In the genomic region with DNA sequence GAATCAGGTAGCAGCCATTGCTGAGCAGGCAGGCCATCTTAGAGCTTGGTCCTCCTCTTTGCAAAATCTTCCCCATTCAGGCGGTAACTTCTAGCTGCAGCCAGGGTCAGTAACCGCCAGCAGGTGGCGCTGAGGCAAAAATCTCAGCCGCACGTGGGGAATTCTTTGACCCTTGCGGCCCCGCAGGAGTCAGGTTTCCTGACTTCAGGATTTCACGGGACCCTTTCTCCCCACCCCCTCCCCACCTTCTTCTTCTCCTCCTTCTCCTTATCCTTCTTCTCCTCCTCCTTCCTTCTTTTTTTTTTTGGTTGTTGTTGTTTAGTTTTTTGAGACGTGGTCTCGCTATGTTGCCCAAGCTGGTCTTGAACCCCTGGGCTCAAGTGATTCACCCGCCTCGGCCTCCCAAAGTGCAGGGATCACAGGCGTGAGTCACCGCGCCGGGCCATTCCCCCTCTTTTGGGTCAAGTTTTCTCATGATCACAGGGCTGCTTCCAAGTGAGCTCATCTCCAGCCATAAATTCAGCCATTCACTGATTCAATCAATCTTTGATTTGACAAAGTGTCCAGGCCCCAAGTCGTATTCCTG, we compare ENCODE assay signal across 1 cellular context.
TF ChIP-seq lines count a peak whose summit lies in the region.

No MANE protein-coding gene starts in this region.

TF ChIP-seq in HEK293, 187 proteins besides CTCF, POLR2A, EP300 and RAD21 (continued from another document and continues in another):
- TF ChIP-seq ZBTB7A (tag by site-specific recombination; IDR thresholded peaks at IDR 0.05; ENCODE audit: low read depth), result no peak
- peak; percentile 52; the same call in 1 of the 2 replicates for TF ChIP-seq ZBTB10 (tag by site-specific recombination; IDR thresholded peaks at IDR 0.05)
- TF ChIP-seq MEIS1 (CRISPR knock-in tag; IDR thresholded peaks at IDR 0.05; ENCODE audit: borderline replicate concordance), result no peak
- no peak for TF ChIP-seq REPIN1 (tag by site-specific recombination; IDR thresholded peaks at IDR 0.05; ENCODE audit: low read depth)
- TF ChIP-seq GLIS1 (tag by site-specific recombination; IDR thresholded peaks at IDR 0.05), result 0 out of 2 replicates have a peak, but pooled peaks have one; percentile 58
- TF ChIP-seq ZNF701 (tag by site-specific recombination; IDR thresholded peaks at IDR 0.05), result no peak
- TF ChIP-seq, protein P1, sequence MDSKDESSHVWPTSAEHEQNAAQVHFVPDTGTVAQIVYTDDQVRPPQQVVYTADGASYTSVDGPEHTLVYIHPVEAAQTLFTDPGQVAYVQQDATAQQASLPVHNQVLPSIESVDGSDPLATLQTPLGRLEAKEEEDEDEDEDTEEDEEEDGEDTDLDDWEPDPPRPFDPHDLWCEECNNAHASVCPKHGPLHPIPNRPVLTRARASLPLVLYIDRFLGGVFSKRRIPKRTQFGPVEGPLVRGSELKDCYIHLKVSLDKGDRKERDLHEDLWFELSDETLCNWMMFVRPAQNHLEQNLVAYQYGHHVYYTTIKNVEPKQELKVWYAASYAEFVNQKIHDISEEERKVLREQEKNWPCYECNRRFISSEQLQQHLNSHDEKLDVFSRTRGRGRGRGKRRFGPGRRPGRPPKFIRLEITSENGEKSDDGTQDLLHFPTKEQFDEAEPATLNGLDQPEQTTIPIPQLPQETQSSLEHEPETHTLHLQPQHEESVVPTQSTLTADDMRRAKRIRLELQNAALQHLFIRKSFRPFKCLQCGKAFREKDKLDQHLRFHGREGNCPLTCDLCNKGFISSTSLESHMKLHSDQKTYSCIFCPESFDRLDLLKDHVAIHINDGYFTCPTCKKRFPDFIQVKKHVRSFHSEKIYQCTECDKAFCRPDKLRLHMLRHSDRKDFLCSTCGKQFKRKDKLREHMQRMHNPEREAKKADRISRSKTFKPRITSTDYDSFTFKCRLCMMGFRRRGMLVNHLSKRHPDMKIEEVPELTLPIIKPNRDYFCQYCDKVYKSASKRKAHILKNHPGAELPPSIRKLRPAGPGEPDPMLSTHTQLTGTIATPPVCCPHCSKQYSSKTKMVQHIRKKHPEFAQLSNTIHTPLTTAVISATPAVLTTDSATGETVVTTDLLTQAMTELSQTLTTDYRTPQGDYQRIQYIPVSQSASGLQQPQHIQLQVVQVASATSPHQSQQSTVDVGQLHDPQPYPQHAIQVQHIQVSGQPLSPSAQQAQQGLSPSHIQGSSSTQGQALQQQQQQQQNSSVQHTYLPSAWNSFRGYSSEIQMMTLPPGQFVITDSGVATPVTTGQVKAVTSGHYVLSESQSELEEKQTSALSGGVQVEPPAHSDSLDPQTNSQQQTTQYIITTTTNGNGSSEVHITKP (tag by site-specific recombination; IDR thresholded peaks at IDR 0.05), result peak; percentile 34; the same call in 1 of the 2 replicates
- no peak for TF ChIP-seq ZNF664 (tag by site-specific recombination; IDR thresholded peaks at IDR 0.05)
- no peak for TF ChIP-seq OVOL3 (tag by site-specific recombination; IDR thresholded peaks at IDR 0.05)
- no peak for TF ChIP-seq ZNF202 (tag by site-specific recombination; IDR thresholded peaks at IDR 0.05; ENCODE audit: borderline replicate concordance)
- TF ChIP-seq, protein P2, sequence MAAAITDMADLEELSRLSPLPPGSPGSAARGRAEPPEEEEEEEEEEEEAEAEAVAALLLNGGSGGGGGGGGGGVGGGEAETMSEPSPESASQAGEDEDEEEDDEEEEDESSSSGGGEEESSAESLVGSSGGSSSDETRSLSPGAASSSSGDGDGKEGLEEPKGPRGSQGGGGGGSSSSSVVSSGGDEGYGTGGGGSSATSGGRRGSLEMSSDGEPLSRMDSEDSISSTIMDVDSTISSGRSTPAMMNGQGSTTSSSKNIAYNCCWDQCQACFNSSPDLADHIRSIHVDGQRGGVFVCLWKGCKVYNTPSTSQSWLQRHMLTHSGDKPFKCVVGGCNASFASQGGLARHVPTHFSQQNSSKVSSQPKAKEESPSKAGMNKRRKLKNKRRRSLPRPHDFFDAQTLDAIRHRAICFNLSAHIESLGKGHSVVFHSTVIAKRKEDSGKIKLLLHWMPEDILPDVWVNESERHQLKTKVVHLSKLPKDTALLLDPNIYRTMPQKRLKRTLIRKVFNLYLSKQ (tag by site-specific recombination; IDR thresholded peaks at IDR 0.05; ENCODE audit: borderline replicate concordance), result no peak
- no peak for TF ChIP-seq ZNF624 (tag by site-specific recombination; IDR thresholded peaks at IDR 0.05)
- TF ChIP-seq ZNF623 (tag by site-specific recombination; IDR thresholded peaks at IDR 0.05), result peak; percentile 13; the same call in 1 of the 2 replicates
- TF ChIP-seq HOXC10 (CRISPR knock-in tag; IDR thresholded peaks at IDR 0.05), result no peak
- TF ChIP-seq ZNF214 (tag by site-specific recombination; IDR thresholded peaks at IDR 0.05; ENCODE audit: borderline replicate concordance), result no peak
- TF ChIP-seq ZNF658 (tag by site-specific recombination; IDR thresholded peaks at IDR 0.05), result no peak
- no peak for TF ChIP-seq ZNF16 (tag by site-specific recombination; IDR thresholded peaks at IDR 0.05; ENCODE audit: low read depth)
- TF ChIP-seq, protein P3, sequence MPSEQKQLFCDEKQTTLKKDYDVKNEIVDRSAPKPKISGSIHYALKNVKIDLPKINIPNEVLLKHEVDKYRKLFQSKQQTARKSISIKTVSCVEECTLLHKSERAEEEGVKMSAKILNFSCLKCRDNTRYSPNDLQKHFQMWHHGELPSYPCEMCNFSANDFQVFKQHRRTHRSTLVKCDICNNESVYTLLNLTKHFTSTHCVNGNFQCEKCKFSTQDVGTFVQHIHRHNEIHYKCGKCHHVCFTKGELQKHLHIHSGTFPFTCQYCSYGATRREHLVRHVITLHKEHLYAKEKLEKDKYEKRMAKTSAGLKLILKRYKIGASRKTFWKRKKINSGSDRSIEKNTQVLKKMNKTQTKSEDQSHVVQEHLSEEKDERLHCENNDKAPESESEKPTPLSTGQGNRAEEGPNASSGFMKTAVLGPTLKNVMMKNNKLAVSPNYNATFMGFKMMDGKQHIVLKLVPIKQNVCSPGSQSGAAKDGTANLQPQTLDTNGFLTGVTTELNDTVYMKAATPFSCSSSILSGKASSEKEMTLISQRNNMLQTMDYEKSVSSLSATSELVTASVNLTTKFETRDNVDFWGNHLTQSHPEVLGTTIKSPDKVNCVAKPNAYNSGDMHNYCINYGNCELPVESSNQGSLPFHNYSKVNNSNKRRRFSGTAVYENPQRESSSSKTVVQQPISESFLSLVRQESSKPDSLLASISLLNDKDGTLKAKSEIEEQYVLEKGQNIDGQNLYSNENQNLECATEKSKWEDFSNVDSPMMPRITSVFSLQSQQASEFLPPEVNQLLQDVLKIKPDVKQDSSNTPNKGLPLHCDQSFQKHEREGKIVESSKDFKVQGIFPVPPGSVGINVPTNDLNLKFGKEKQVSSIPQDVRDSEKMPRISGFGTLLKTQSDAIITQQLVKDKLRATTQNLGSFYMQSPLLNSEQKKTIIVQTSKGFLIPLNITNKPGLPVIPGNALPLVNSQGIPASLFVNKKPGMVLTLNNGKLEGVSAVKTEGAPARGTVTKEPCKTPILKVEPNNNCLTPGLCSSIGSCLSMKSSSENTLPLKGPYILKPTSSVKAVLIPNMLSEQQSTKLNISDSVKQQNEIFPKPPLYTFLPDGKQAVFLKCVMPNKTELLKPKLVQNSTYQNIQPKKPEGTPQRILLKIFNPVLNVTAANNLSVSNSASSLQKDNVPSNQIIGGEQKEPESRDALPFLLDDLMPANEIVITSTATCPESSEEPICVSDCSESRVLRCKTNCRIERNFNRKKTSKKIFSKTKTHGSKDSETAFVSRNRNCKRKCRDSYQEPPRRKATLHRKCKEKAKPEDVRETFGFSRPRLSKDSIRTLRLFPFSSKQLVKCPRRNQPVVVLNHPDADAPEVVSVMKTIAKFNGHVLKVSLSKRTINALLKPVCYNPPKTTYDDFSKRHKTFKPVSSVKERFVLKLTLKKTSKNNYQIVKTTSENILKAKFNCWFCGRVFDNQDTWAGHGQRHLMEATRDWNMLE (tag by site-specific recombination; conservative IDR thresholded peaks at IDR 0.05; ENCODE audit: low read depth), result no peak
- TF ChIP-seq ZNF521 (tag by site-specific recombination; IDR thresholded peaks at IDR 0.05), result no peak
- TF ChIP-seq ZNF341 (tag by site-specific recombination; IDR thresholded peaks at IDR 0.05; ENCODE audit: low read depth), result no peak
- TF ChIP-seq ZNF837 (tag by site-specific recombination; IDR thresholded peaks at IDR 0.05), result no peak
- TF ChIP-seq ZNF561 (tag by site-specific recombination; IDR thresholded peaks at IDR 0.05; ENCODE audit: borderline replicate concordance), result no peak
- peak; percentile 32; the same call in 1 of the 2 replicates for TF ChIP-seq ZFHX2 (tag by site-specific recombination; conservative IDR thresholded peaks at IDR 0.05)
- no peak for TF ChIP-seq ZSCAN16 (tag by site-specific recombination; IDR thresholded peaks at IDR 0.05)
- no peak for TF ChIP-seq PRDM2 (tag by site-specific recombination; IDR thresholded peaks at IDR 0.05; ENCODE audit: borderline replicate concordance)
- TF ChIP-seq GLI2 (tag by site-specific recombination; IDR thresholded peaks at IDR 0.05; ENCODE audit: borderline replicate concordance, low read depth), result no peak
- no peak for TF ChIP-seq TRIM28 (IDR thresholded peaks at IDR 0.05; ENCODE audit: borderline replicate concordance, low read length)
- TF ChIP-seq ZNF169 (tag by site-specific recombination; IDR thresholded peaks at IDR 0.05), result no peak
- no peak for TF ChIP-seq ZNF311 (tag by site-specific recombination; IDR thresholded peaks at IDR 0.05; ENCODE audit: borderline replicate concordance)
- TF ChIP-seq, protein P4, sequence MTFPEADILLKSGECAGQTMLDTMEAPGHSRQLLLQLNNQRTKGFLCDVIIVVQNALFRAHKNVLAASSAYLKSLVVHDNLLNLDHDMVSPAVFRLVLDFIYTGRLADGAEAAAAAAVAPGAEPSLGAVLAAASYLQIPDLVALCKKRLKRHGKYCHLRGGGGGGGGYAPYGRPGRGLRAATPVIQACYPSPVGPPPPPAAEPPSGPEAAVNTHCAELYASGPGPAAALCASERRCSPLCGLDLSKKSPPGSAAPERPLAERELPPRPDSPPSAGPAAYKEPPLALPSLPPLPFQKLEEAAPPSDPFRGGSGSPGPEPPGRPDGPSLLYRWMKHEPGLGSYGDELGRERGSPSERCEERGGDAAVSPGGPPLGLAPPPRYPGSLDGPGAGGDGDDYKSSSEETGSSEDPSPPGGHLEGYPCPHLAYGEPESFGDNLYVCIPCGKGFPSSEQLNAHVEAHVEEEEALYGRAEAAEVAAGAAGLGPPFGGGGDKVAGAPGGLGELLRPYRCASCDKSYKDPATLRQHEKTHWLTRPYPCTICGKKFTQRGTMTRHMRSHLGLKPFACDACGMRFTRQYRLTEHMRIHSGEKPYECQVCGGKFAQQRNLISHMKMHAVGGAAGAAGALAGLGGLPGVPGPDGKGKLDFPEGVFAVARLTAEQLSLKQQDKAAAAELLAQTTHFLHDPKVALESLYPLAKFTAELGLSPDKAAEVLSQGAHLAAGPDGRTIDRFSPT (tag by site-specific recombination; IDR thresholded peaks at IDR 0.05), result no peak
- no peak; the same call in 1 of the 2 replicates for TF ChIP-seq MZF1 (tag by site-specific recombination; IDR thresholded peaks at IDR 0.05; ENCODE audit: borderline replicate concordance)
- TF ChIP-seq ZNF768 (tag by site-specific recombination; IDR thresholded peaks at IDR 0.05), result no peak
- peak; percentile 74; the same call in 1 of the 2 replicates for TF ChIP-seq ZEB2 (tag by site-specific recombination; IDR thresholded peaks at IDR 0.05)
- no peak for TF ChIP-seq ZNF548 (tag by site-specific recombination; IDR thresholded peaks at IDR 0.05)
- no peak for TF ChIP-seq ZNF48 (tag by site-specific recombination; IDR thresholded peaks at IDR 0.05)
